Comparison of ENCODE assay signal across 8 cellular contexts in genomic region chr3:42072583-42072924, GRCh38. TPM values are rescaled to one million over a fixed set of nuclear protein-coding genes. Genes with fewer than 3 reads are reported as not detected.
A peak's percentile ranks its signal among the peaks of the same experiment; 100 is the strongest.
DNase-seq lines count a peak whose midpoint lies in the region; ATAC-seq, FAIRE-seq and TF ChIP-seq lines count a peak whose summit lies in the region.

No MANE protein-coding gene starts in this region.

- intact Hi-C loops in left ventricle myocardium inferior (cut with micrococcal nuclease): no loop called here
- intact Hi-C loops in left cardiac atrium (cut with DNase I): no loop called here
- intact Hi-C loops in vagina (cut with DNase I): no loop called here

- TF ChIP-seq POLR2A in vagina (IDR thresholded peaks at IDR 0.05): no peak

- H3K27ac ChIP-seq in left ventricle myocardium inferior (replicated peaks) (peak overlapping the region; percentile 94), caudate nucleus (ENCODE audit: low read depth, low read length) (peak overlapping the region; percentile 93), muscle layer of duodenum (ENCODE audit: low read length) (peak overlapping the region; percentile 61), vagina (peak overlapping the region; percentile 75)

- no peak for ATAC-seq in left cardiac atrium
- ATAC-seq in HG03571 (IDR thresholded peaks at IDR 0.05; ENCODE audit: unreplicated experiment): no peak
- ATAC-seq in HG03139 (IDR thresholded peaks at IDR 0.05; ENCODE audit: unreplicated experiment): no peak

- FAIRE-seq in urothelium cell line (lab: Jason Lieb, UNC): no peak

- no peaks in the 10 kb centered on the region for H3K27me3 ChIP-seq in left ventricle myocardium inferior (ENCODE audit: low read depth)
- no peaks in the 10 kb centered on the region for H3K27me3 ChIP-seq in muscle layer of duodenum (ENCODE audit: low read depth, low read length)
- no peaks in the 10 kb centered on the region for H3K27me3 ChIP-seq in vagina

- H3K4me3 ChIP-seq in left ventricle myocardium inferior (peak overlapping the region; percentile 55), muscle layer of duodenum (ENCODE audit: low read depth in 1 of 2, low read length in 2 of 2) (peak overlapping the region; percentile 18 to 51), vagina (peak overlapping the region in 1 of 2 donors; percentile 17)

- H3K9me3 ChIP-seq in left ventricle myocardium inferior (replicated peaks) (peaks cover 5% of the 10 kb centered on the region), muscle layer of duodenum (ENCODE audit: control insufficient read depth in 1 of 2, low read length in 2 of 2) (no peaks in the 10 kb centered on the region), vagina (no peaks in the 10 kb centered on the region)

- H3K4me1 ChIP-seq in left ventricle myocardium inferior (peaks cover 95% of the 10 kb centered on the region), muscle layer of duodenum (ENCODE audit: control insufficient read depth in 1 of 2, insufficient read depth in 2 of 2, low read length in 2 of 2) (peaks cover 29 to 66% of the 10 kb centered on the region in 2 donors), vagina (peaks cover 44% of the 10 kb centered on the region)

- no peak for DNase-seq in left ventricle myocardium inferior
- no peak for DNase-seq in left cardiac atrium
- peak in 1 of 61 donors; percentile 58 for DNase-seq in caudate nucleus (lab: John Stamatoyannopoulos, UW)
- DNase-seq in vagina (ENCODE audit: extremely low spot score in 2 of 2): no peak
- no peak for DNase-seq in urothelium cell line (ENCODE audit: low spot score)

- TF ChIP-seq CTCF in left ventricle myocardium inferior (IDR thresholded peaks at IDR 0.05; ENCODE audit: borderline replicate concordance) (no peak), vagina (IDR thresholded peaks at IDR 0.05) (no peak)

- H3K36me3 ChIP-seq in left ventricle myocardium inferior: no peaks in the 10 kb centered on the region
- no peaks in the 10 kb centered on the region for H3K36me3 ChIP-seq in muscle layer of duodenum (ENCODE audit: control insufficient read depth in 1 of 2, insufficient read depth in 2 of 2, low read length in 2 of 2)
- no peaks in the 10 kb centered on the region for H3K36me3 ChIP-seq in vagina

RNA-seq across cellular contexts. Expression of gene TRAK1, which starts 18.6 kb away (rescaled TPM):
- total RNA-seq in left ventricle myocardium inferior: 264 TPM
- total RNA-seq in left cardiac atrium: 100 to 1,000 TPM; 197 to 211 TPM
- 36.8 TPM for total RNA-seq in vagina
